ENCODE assay signal across 13 cellular contexts in the genomic region with DNA sequence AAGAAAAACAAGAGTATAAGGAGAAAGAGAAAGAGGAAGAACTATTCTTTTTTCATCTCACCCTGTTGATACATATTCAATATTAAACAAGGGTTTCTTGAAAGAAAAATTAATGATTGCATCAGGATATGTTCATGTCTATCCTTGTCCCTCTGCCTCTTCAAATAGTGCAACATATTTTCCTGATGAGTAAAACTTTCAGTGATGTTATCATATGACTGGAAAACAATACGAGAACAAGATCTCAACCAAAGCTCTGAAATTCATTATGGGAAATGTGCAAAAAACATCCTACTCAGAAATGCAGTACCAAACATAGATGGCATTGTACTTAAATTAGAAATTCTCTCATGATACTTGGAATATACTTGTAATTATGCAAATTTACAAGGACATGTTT.
DNase-seq lines count a peak whose midpoint lies in the region; ATAC-seq and TF ChIP-seq lines count a peak whose summit lies in the region.
"Had no signal": no experiment of that assay in that cellular context is flagged by ENCODE, and none has a peak within 500 bp of the region (broad histone marks: within the 10 kb centered on the region; RNA-seq: fewer than 3 reads in every experiment).

No MANE protein-coding gene starts in this region.

- H4K20me1 ChIP-seq in HCT116 (ENCODE audit: insufficient read depth) (no peaks in the 10 kb centered on the region), smooth muscle cell (ENCODE audit: low read depth) (no peaks in the 10 kb centered on the region)

- no peaks in the 10 kb centered on the region for H3F3A ChIP-seq in smooth muscle cell (ENCODE audit: low read depth)

- no TSS peak for BruUV-seq in HCT116 (replicated peaks; lab: Mats Ljungman, UMichigan)

- DNase-seq in HCT116 (ENCODE audit: low read depth, low spot score): no peak
- DNase-seq in adipocyte (ENCODE audit: low read depth): peak; percentile 78
- DNase-seq in fibroblast of the aortic adventitia (ENCODE audit: low read depth): peak; percentile 38
- DNase-seq in smooth muscle cell (lab: John Stamatoyannopoulos, UW; ENCODE audit: unreplicated experiment): no peak
- no peak for DNase-seq in activated effector memory CD4-positive, alpha-beta T cell treated with Interleukin-2 at 50 U/mL for 16 hours
- no peak for DNase-seq in stimulated activated CD4-positive, alpha-beta T cell treated with anti-CD3 and anti-CD28 coated beads, Interleukin-2, amount 100 ng/mL, for 48 hours
- DNase-seq in GM10248 (ENCODE audit: extremely low spot score): no peak
- DNase-seq: body of pancreas, COR-L47, NCI-H2171, occipital lobe, SW 1271 had no signal

- H3K4me3 ChIP-seq in HCT116 (replicated peaks in 1 of 2; ENCODE audit: low read depth in 1 of 2, low read length in 2 of 2): no peak overlapping the region
- H3K4me3 ChIP-seq in adipocyte (ENCODE audit: low read length): peak overlapping the region; percentile 44
- no peak overlapping the region for H3K4me3 ChIP-seq in fibroblast of the aortic adventitia (ENCODE audit: low read depth, low read length)
- no peak overlapping the region for H3K4me3 ChIP-seq in smooth muscle cell
- H3K4me3 ChIP-seq: body of pancreas had no signal

- CTCF ChIA-PET in HCT116 (lab: Charles Lee): no interaction called here
- CTCF ChIA-PET in GM10248 (lab: Yijun Ruan, JAX): no interaction called here

- H3K79me2 ChIP-seq in HCT116 (ENCODE audit: insufficient read depth, low read length) (no peaks in the 10 kb centered on the region), smooth muscle cell (ENCODE audit: low read depth) (no peaks in the 10 kb centered on the region)

- H3K36me3 ChIP-seq in HCT116 (ENCODE audit: control insufficient read depth in 1 of 2, insufficient read depth in 2 of 2, low read length in 2 of 2) (no peaks in the 10 kb centered on the region), adipocyte (ENCODE audit: control insufficient read depth, insufficient read depth, low read length, severe bottlenecking) (no peaks in the 10 kb centered on the region), smooth muscle cell (ENCODE audit: low read depth) (no peaks in the 10 kb centered on the region)

- H3K27ac ChIP-seq in HCT116 (ENCODE audit: low read depth, low read length) (no peak overlapping the region), smooth muscle cell (ENCODE audit: low read depth) (peak overlapping the region; percentile 39)
- H3K27ac ChIP-seq: body of pancreas had no signal

- POLR2A ChIA-PET in HCT116 (lab: Charles Lee): no interaction called here
- POLR2A ChIA-PET in GM10248 (lab: Yijun Ruan, JAX): no interaction called here

- no peaks in the 10 kb centered on the region for H3K9me2 ChIP-seq in HCT116 (ENCODE audit: insufficient read depth)

- H3K27me3 ChIP-seq in HCT116 (ENCODE audit: insufficient read depth, low read length) (no peaks in the 10 kb centered on the region), adipocyte (replicated peaks; ENCODE audit: control insufficient read depth, insufficient read depth, low read length) (no peaks in the 10 kb centered on the region), smooth muscle cell (ENCODE audit: low read depth) (no peaks in the 10 kb centered on the region)
- H3K27me3 ChIP-seq: body of pancreas had no signal

- ATAC-seq in HCT116 (no peak), GM21381 (IDR thresholded peaks at IDR 0.05; ENCODE audit: unreplicated experiment) (no peak)
- ATAC-seq: body of pancreas had no signal

- peak overlapping the region; percentile 1; the same call in 1 of the 2 replicates for H3K4me2 ChIP-seq in HCT116 (ENCODE audit: low read length)
- peak overlapping the region; percentile 21 for H3K4me2 ChIP-seq in smooth muscle cell

- no peak for TF ChIP-seq POLR2A in HCT116 (IDR thresholded peaks at IDR 0.05; ENCODE audit: borderline replicate concordance, extremely low read depth, insufficient read depth, insufficient read length)

- intact Hi-C loops in HCT116 (cut with micrococcal nuclease): no loop called here

- no peak for TF ChIP-seq RAD21 in HCT116 (IDR thresholded peaks at IDR 0.05; ENCODE audit: low read depth)

- 10% methylated on average over 1 of the region's 1 CpG for WGBS in smooth muscle cell (ENCODE audit: low lambda C conversion rate)

- H3K9ac ChIP-seq in HCT116 (ENCODE audit: low read length) (no peak overlapping the region), adipocyte (ENCODE audit: low read length) (peak overlapping the region; percentile 30), smooth muscle cell (ENCODE audit: low read depth) (no peak overlapping the region)

- H3K4me1 ChIP-seq in HCT116 (ENCODE audit: control insufficient read depth in 1 of 2, insufficient read depth in 2 of 2, low read length in 2 of 2) (no peaks in the 10 kb centered on the region), adipocyte (ENCODE audit: control insufficient read depth, insufficient read depth, low read length) (peaks cover 13% of the 10 kb centered on the region), smooth muscle cell (ENCODE audit: low read depth) (no peaks in the 10 kb centered on the region)
- H3K4me1 ChIP-seq: body of pancreas had no signal

- H2AFZ ChIP-seq in HCT116 (ENCODE audit: low read depth, low read length, poor library complexity, severe bottlenecking) (peak overlapping the region; percentile 50), smooth muscle cell (ENCODE audit: low read depth) (peak overlapping the region; percentile 24)

- no peak for TF ChIP-seq CTCF in HCT116 (IDR thresholded peaks at IDR 0.05 in 2 of 3, conservative IDR thresholded peaks at IDR 0.05 in 1 of 3; ENCODE audit: borderline replicate concordance in 1 of 3, insufficient read depth in 1 of 3, low read depth in 2 of 3, low read length in 2 of 3)
- no peak for TF ChIP-seq CTCF in fibroblast of the aortic adventitia (IDR thresholded peaks at IDR 0.05; ENCODE audit: insufficient read depth, low read length)
- no peak for TF ChIP-seq CTCF in smooth muscle cell (IDR thresholded peaks at IDR 0.05; ENCODE audit: borderline replicate concordance, insufficient read depth, poor library complexity, severe bottlenecking)
- no peak for TF ChIP-seq CTCF in GM10248 (IDR thresholded peaks at IDR 0.05; ENCODE audit: control extremely low read depth, extremely low read depth, low read depth, missing control alignments)

- RAD21 ChIA-PET in HCT116 (lab: Charles Lee; ENCODE audit: low non-redundant PET in 1 of 2, low total read pairs in 2 of 2, uncharacterized antibody in 2 of 2, unreplicated experiment in 2 of 2): no interaction called here

- H3K9me3 ChIP-seq in HCT116 (ENCODE audit: control insufficient read depth in 1 of 2, insufficient read depth in 1 of 2, low read depth in 1 of 2, low read length in 2 of 2) (no peaks in the 10 kb centered on the region), adipocyte (ENCODE audit: control insufficient read depth, low read length) (no peaks in the 10 kb centered on the region), smooth muscle cell (replicated peaks; ENCODE audit: low read depth) (no peaks in the 10 kb centered on the region)
- H3K9me3 ChIP-seq: body of pancreas had no signal

TF ChIP-seq in HCT116, 20 proteins besides CTCF, POLR2A, EP300 and RAD21:
- TF ChIP-seq ZFX (IDR thresholded peaks at IDR 0.05) (no peak), ELF1 (IDR thresholded peaks at IDR 0.05; ENCODE audit: borderline replicate concordance, low read depth) (no peak), FOSL1 (IDR thresholded peaks at IDR 0.05; ENCODE audit: low read depth) (no peak), JUND (IDR thresholded peaks at IDR 0.05) (peak; percentile 22; the same call in 1 of the 2 replicates), SP1 (IDR thresholded peaks at IDR 0.05; ENCODE audit: low read depth) (no peak), MAX (IDR thresholded peaks at IDR 0.05) (no peak)
- TF ChIP-seq, protein P1, sequence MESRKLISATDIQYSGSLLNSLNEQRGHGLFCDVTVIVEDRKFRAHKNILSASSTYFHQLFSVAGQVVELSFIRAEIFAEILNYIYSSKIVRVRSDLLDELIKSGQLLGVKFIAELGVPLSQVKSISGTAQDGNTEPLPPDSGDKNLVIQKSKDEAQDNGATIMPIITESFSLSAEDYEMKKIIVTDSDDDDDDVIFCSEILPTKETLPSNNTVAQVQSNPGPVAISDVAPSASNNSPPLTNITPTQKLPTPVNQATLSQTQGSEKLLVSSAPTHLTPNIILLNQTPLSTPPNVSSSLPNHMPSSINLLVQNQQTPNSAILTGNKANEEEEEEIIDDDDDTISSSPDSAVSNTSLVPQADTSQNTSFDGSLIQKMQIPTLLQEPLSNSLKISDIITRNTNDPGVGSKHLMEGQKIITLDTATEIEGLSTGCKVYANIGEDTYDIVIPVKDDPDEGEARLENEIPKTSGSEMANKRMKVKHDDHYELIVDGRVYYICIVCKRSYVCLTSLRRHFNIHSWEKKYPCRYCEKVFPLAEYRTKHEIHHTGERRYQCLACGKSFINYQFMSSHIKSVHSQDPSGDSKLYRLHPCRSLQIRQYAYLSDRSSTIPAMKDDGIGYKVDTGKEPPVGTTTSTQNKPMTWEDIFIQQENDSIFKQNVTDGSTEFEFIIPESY (IDR thresholded peaks at IDR 0.05; ENCODE audit: extremely low read depth, insufficient replicate concordance, low read length): no peak

Comparison
In these comparisons a context has a peak if more than half of its experiments do, and no peak if none do; other contexts are left out.
1. DNase-seq: peak in adipocyte (single experiment) and fibroblast of the aortic adventitia (single experiment); none in HCT116 (single experiment), smooth muscle cell (single experiment), activated effector memory CD4-positive, alpha-beta T cell treated with Interleukin-2 at 50 U/mL for 16 hours (single experiment), stimulated activated CD4-positive, alpha-beta T cell treated with anti-CD3 and anti-CD28 coated beads, Interleukin-2, amount 100 ng/mL, for 48 hours (0 of 2) and GM10248 (single experiment).